Comparison of ENCODE assay signal across 23 cellular contexts in genomic region chr2:71468279-71469015, GRCh38. TPM values are rescaled to one million over a fixed set of nuclear protein-coding genes. Genes with fewer than 3 reads are reported as not detected.
A peak's percentile ranks its signal among the peaks of the same experiment; 100 is the strongest.
DNase-seq lines count a peak whose midpoint lies in the region; ATAC-seq and TF ChIP-seq lines count a peak whose summit lies in the region.
"Had no signal": no experiment of that assay in that cellular context is flagged by ENCODE, and none has a peak within 500 bp of the region (broad histone marks: within the 10 kb centered on the region; RNA-seq: fewer than 3 reads in every experiment).

No MANE protein-coding gene starts in this region.

- in situ Hi-C loops in GM13976 (cut with MboI; ENCODE audit: low sequenced_read_pairs, unreplicated experiment), result no loop called here

- no peak overlapping the region for H2BK120ac ChIP-seq in mesenchymal stem cell (ENCODE audit: low read depth, low read length)

- H3K79me1 ChIP-seq in mesenchymal stem cell (replicated peaks; ENCODE audit: low read length, poor library complexity, severe bottlenecking), result peaks cover 23% of the 10 kb centered on the region

- DNase-seq in cardiac septum (ENCODE audit: low spot score) (peak; percentile 66), left cardiac atrium (no peak), endothelial cell (ENCODE audit: low spot score) (no peak), mesenchymal stem cell (no peak), HEK293T (ENCODE audit: extremely low spot score) (no peak), GM13976 (ENCODE audit: low spot score) (no peak)
- DNase-seq: Calu3; CD4-positive, CD25-positive, alpha-beta regulatory T cell; GM23248; NCI-H1048; NCI-H1436 treated with DMSO at 0.1 percent for 48 hours; NCI-H2029 treated with DMSO at 0.1 percent for 48 hours; NCI-H2171 treated with DMSO at 0.1 percent for 48 hours; NCI-H446 treated with DMSO at 0.1 percent for 48 hours; NCI-H748 treated with DMSO at 0.1 percent for 48 hours; OCI-M1; RPMI8226 had no signal

- CTCF ChIA-PET in HEK293T (lab: Yijun Ruan, JAX), result interaction anchor here (0.9 to 1.2 kb wide), 3 partner anchors 8 to 42 kb away, joined by 3 to 6 read pairs (median 3); no protein-coding TSS in a partner anchor

- H3K9me3 ChIP-seq in mesenchymal stem cell (ENCODE audit: control insufficient read depth, low read length) (peaks cover 5% of the 10 kb centered on the region), skeletal muscle tissue (ENCODE audit: control insufficient read depth in 3 of 3, low read length in 3 of 3) (no peaks in the 10 kb centered on the region)

- no peak overlapping the region for H2BK15ac ChIP-seq in mesenchymal stem cell (ENCODE audit: low read depth, poor library complexity, severe bottlenecking)

- no peak overlapping the region for H2BK5ac ChIP-seq in mesenchymal stem cell (ENCODE audit: low read depth, low read length, poor library complexity, severe bottlenecking)

- no peak overlapping the region for H3K9ac ChIP-seq in mesenchymal stem cell (ENCODE audit: low read length)
- peak overlapping the region; percentile 52 to 92 (median 76) for H3K9ac ChIP-seq in skeletal muscle tissue (ENCODE audit: low read depth in 1 of 3, low read length in 3 of 3)
- H3K9ac ChIP-seq: GM23248, KMS-11 had no signal

- no peak overlapping the region for H3K14ac ChIP-seq in mesenchymal stem cell (ENCODE audit: low read length in 2 of 2)

- no peak overlapping the region for H2BK12ac ChIP-seq in mesenchymal stem cell (ENCODE audit: low read length in 2 of 2)

- H3K18ac ChIP-seq in mesenchymal stem cell (ENCODE audit: low read depth in 1 of 2, low read length in 2 of 2), result no peak overlapping the region

- ATAC-seq in left cardiac atrium (no peak), HG03280 (IDR thresholded peaks at IDR 0.05; ENCODE audit: unreplicated experiment) (no peak)
- ATAC-seq: HCT116 had no signal

- no peak overlapping the region for H3K23ac ChIP-seq in mesenchymal stem cell (ENCODE audit: low read length in 2 of 2)

- no peak overlapping the region for H4K8ac ChIP-seq in mesenchymal stem cell (ENCODE audit: low read length)

- peak overlapping the region; percentile 99 for H3K4me3 Mint-ChIP-seq in endothelial cell (ENCODE audit: unreplicated experiment)
- H3K4me3 Mint-ChIP-seq: B cell; CD4-positive, CD25-positive, alpha-beta regulatory T cell had no signal

- peaks cover 0 to 12% of the 10 kb centered on the region in 2 experiments for H3K36me3 ChIP-seq in mesenchymal stem cell (ENCODE audit: control insufficient read depth in 1 of 2, insufficient read depth in 2 of 2, low read depth in 1 of 2, low read length in 2 of 2)
- H3K36me3 ChIP-seq in skeletal muscle tissue (ENCODE audit: control insufficient read depth in 3 of 3, insufficient read depth in 3 of 3, low read length in 3 of 3), result peaks cover 0 to 3% (median 0%) of the 10 kb centered on the region in 3 donors

- peaks cover 10% of the 10 kb centered on the region for H3K27me3 Mint-ChIP-seq in endothelial cell (ENCODE audit: unreplicated experiment)

- H3K4ac ChIP-seq in mesenchymal stem cell (ENCODE audit: low read depth in 1 of 2, low read length in 2 of 2), result no peak overlapping the region

- peaks cover 52% of the 10 kb centered on the region for H3K4me1 Mint-ChIP-seq in endothelial cell (ENCODE audit: unreplicated experiment)

- no peaks in the 10 kb centered on the region for H3K9me3 Mint-ChIP-seq in endothelial cell (ENCODE audit: unreplicated experiment)
- H3K9me3 Mint-ChIP-seq: CD4-positive, CD25-positive, alpha-beta regulatory T cell had no signal

- H3K4me1 ChIP-seq in mesenchymal stem cell (ENCODE audit: control insufficient read depth, insufficient read depth, low read depth, low read length), result peaks cover 42% of the 10 kb centered on the region
- H3K4me1 ChIP-seq in skeletal muscle tissue (ENCODE audit: control insufficient read depth in 3 of 3, insufficient read depth in 3 of 3, low read length in 3 of 3), result peaks cover 54 to 73% (median 64%) of the 10 kb centered on the region in 3 donors

- POLR2A ChIA-PET in HEK293T (lab: Yijun Ruan, JAX), result no interaction called here

- no peak overlapping the region for H4K91ac ChIP-seq in mesenchymal stem cell (ENCODE audit: low read length)

- peaks cover 0 to 67% of the 10 kb centered on the region in 2 experiments for H3K27me3 ChIP-seq in mesenchymal stem cell (ENCODE audit: control insufficient read depth in 1 of 2, insufficient read depth in 1 of 2, low read length in 2 of 2)
- peaks cover 0 to 3% (median 0%) of the 10 kb centered on the region in 3 donors for H3K27me3 ChIP-seq in skeletal muscle tissue (ENCODE audit: control insufficient read depth in 3 of 3, insufficient read depth in 3 of 3, low read length in 3 of 3)

- H3K27ac Mint-ChIP-seq in endothelial cell (ENCODE audit: unreplicated experiment), result peak overlapping the region; percentile 94
- H3K27ac Mint-ChIP-seq: B cell had no signal

- peak overlapping the region; percentile 68 for H2AK5ac ChIP-seq in mesenchymal stem cell (ENCODE audit: low read length, severe bottlenecking)

- intact Hi-C loops in cardiac septum (cut with DNase I) (no loop called here), left cardiac atrium (cut with DNase I) (loop anchor here in 1 of 2 donors (10.0 kb wide), 1 partner anchor 46 kb away; no protein-coding TSS in a partner anchor)

- H3K27ac ChIP-seq in mesenchymal stem cell (ENCODE audit: low read length, poor library complexity, severe bottlenecking) (peak overlapping the region; percentile 26), skeletal muscle tissue (ENCODE audit: low read depth, low read length) (peak overlapping the region; percentile 97)
- H3K27ac ChIP-seq: 22Rv1, GM23248, KMS-11 had no signal

- H3K4me3 ChIP-seq in mesenchymal stem cell (ENCODE audit: insufficient read depth in 1 of 2, low read depth in 1 of 2, low read length in 2 of 2) (no peak overlapping the region), skeletal muscle tissue (ENCODE audit: low read length in 3 of 3) (peak overlapping the region; percentile 41 to 64 (median 57))
- H3K4me3 ChIP-seq: GM23248 had no signal

- peaks cover 51% of the 10 kb centered on the region for H3K36me3 Mint-ChIP-seq in endothelial cell (ENCODE audit: low read depth, unreplicated experiment)
- H3K36me3 Mint-ChIP-seq: CD4-positive, CD25-positive, alpha-beta regulatory T cell had no signal

- H2AFZ ChIP-seq in mesenchymal stem cell (ENCODE audit: low read depth, low read length), result no peak overlapping the region
- H2AFZ ChIP-seq: GM23248 had no signal

- WGBS in mesenchymal stem cell, result 86% methylated on average over 11 of the region's 11 CpGs

- H3K4me2 ChIP-seq in mesenchymal stem cell (ENCODE audit: low read length, poor library complexity, severe bottlenecking), result peak overlapping the region; percentile 67
- H3K4me2 ChIP-seq: KMS-11 had no signal

- TF ChIP-seq CTCF in endothelial cell (IDR thresholded peaks at IDR 0.05; ENCODE audit: unreplicated experiment), result no peak
- no peak for TF ChIP-seq CTCF in GM13976 (IDR thresholded peaks at IDR 0.05; ENCODE audit: borderline replicate concordance, control extremely low read depth, extremely low read depth, insufficient read depth, missing control alignments)

TF ChIP-seq in HEK293T, 16 proteins besides CTCF, POLR2A, EP300 and RAD21:
- no peak for TF ChIP-seq TARDBP (IDR thresholded peaks at IDR 0.05)

RNA-seq across cellular contexts. Expression of gene DYSF, which starts 15.1 kb away (rescaled TPM):
- total RNA-seq in cardiac septum (82.8 TPM), left cardiac atrium (10 to 100 TPM; 36.8 to 45.8 TPM), endothelial cell (ENCODE audit: unreplicated experiment) (566 TPM), skeletal muscle tissue (88.7 TPM)
- polyA plus RNA-seq in mesenchymal stem cell (2013, experiment 1 of 2), result 0.33 TPM
- polyA plus RNA-seq in mesenchymal stem cell (2013, experiment 2 of 2), result 0.37 TPM

Comparison
In these comparisons a context has a peak if more than half of its experiments do, and no peak if none do; other contexts are left out.
1. H3K4me3 ChIP-seq: peak in skeletal muscle tissue (3 of 3); none in mesenchymal stem cell (0 of 2).